In the genomic region with DNA sequence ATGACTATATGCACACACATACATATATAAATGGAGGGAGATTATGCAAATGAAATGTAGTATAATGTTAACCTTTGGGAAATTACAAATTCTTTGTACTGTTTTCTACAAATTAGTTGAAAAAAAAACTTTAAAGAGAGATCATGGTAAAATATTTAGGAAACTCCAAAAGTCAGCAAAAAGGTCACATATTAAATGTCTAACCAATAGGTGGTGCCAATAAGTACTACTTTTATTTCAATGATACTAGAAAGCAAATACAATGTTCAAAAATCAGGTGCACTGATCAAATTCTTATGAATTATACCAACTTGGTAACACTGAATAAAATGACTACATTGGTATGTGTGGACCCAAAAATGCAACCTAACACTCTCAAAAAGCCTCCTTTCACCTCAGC, we compare ENCODE assay signal across 16 cellular contexts.
"Had no signal": no experiment of that assay in that cellular context is flagged by ENCODE, and none has a peak within 500 bp of the region (broad histone marks: within the 10 kb centered on the region; RNA-seq: fewer than 3 reads in every experiment).

No MANE protein-coding gene starts in this region.

- H3K4me3 ChIP-seq: gastrocnemius medialis, heart right ventricle, stomach had no signal

- H3K4me1 Mint-ChIP-seq: activated B cell treated with CpG ODN at 0.5 μM for 24 hours; activated CD4-positive, alpha-beta T cell treated with anti-CD3 and anti-CD28 coated beads, Interleukin-2, amount 10 ng/mL, durations not matched to agents 7 days and 5 days had no signal

- H3K9me3 Mint-ChIP-seq: activated B cell treated with CpG ODN at 0.5 μM for 24 hours; activated CD4-positive, alpha-beta T cell treated with anti-CD3 and anti-CD28 coated beads, Interleukin-2, amount 10 ng/mL, durations not matched to agents 7 days and 5 days had no signal

- FAIRE-seq: islet of Langerhans, small intestine, urothelium cell line had no signal

- ATAC-seq: gastrocnemius medialis, heart right ventricle had no signal

- H3K27me3 Mint-ChIP-seq: activated B cell treated with CpG ODN at 0.5 μM for 24 hours; activated CD4-positive, alpha-beta T cell treated with anti-CD3 and anti-CD28 coated beads, Interleukin-2, amount 10 ng/mL, durations not matched to agents 7 days and 5 days had no signal

- H3K27ac Mint-ChIP-seq: activated B cell treated with CpG ODN at 0.5 μM for 24 hours; activated CD4-positive, alpha-beta T cell treated with anti-CD3 and anti-CD28 coated beads, Interleukin-2, amount 10 ng/mL, durations not matched to agents 7 days and 5 days had no signal

- H3K27ac ChIP-seq: epithelial cell of prostate, gastrocnemius medialis, parathyroid adenoma, stomach had no signal

- DNase-seq: activated B cell treated with CpG ODN at 0.5 μM for 24 hours; activated CD4-positive, alpha-beta T cell treated with anti-CD3 and anti-CD28 coated beads, Interleukin-2, amount 10 ng/mL, durations not matched to agents 7 days and 5 days; activated CD8-positive, alpha-beta memory T cell treated with anti-CD3 and anti-CD28 coated beads for 24 hours; activated naive CD4-positive, alpha-beta T cell treated with Interleukin-2 at 50 U/mL for 16 hours; caudate nucleus; cortex of kidney; effector CD8-positive, alpha-beta T cell; gastrocnemius medialis; heart right ventricle; small intestine; stomach had no signal

- H3K9me3 ChIP-seq: gastrocnemius medialis, heart right ventricle, stomach had no signal

- H3K36me3 ChIP-seq: gastrocnemius medialis had no signal

- H3K27me3 ChIP-seq: gastrocnemius medialis, heart right ventricle, stomach had no signal

- H3K4me1 ChIP-seq: gastrocnemius medialis, parathyroid adenoma had no signal

- H3K4me3 Mint-ChIP-seq: activated B cell treated with CpG ODN at 0.5 μM for 24 hours; activated CD4-positive, alpha-beta T cell treated with anti-CD3 and anti-CD28 coated beads, Interleukin-2, amount 10 ng/mL, durations not matched to agents 7 days and 5 days; neural crest cell had no signal
